19 cellular contexts compared by ENCODE assay signal in genomic region chr18:3154214-3154613, GRCh38.
DNase-seq lines count a peak whose midpoint lies in the region; ATAC-seq and TF ChIP-seq lines count a peak whose summit lies in the region.
"Had no signal": no experiment of that assay in that cellular context is flagged by ENCODE, and none has a peak within 500 bp of the region (broad histone marks: within the 10 kb centered on the region; RNA-seq: fewer than 3 reads in every experiment).

No MANE protein-coding gene starts in this region.

- no peaks in the 10 kb centered on the region for H3K27me3 ChIP-seq in cardiac muscle cell
- no peaks in the 10 kb centered on the region for H3K27me3 ChIP-seq in heart right ventricle
- no peaks in the 10 kb centered on the region for H3K27me3 ChIP-seq in ACC112 (ENCODE audit: insufficient read depth, low read length)
- no peaks in the 10 kb centered on the region for H3K27me3 ChIP-seq in Karpas-422 (ENCODE audit: low read length)
- H3K27me3 ChIP-seq in gastrocnemius medialis: no peaks in the 10 kb centered on the region
- H3K27me3 ChIP-seq: BLaER1 had no signal

- H3K27ac Mint-ChIP-seq in activated CD4-positive, alpha-beta memory T cell treated with anti-CD3 and anti-CD28 coated beads, Interleukin-2, amount 10 ng/mL, durations not matched to agents 7 days and 5 days: no peak overlapping the region
- H3K27ac Mint-ChIP-seq: B cell; CD8-positive, alpha-beta T cell; GM23338; H9; HFFc6 had no signal

- H3K4me3 ChIP-seq in cardiac muscle cell (no peak overlapping the region), heart right ventricle (no peak overlapping the region), ACC112 (ENCODE audit: low read depth, low read length) (no peak overlapping the region), Karpas-422 (ENCODE audit: low read length) (no peak overlapping the region), gastrocnemius medialis (no peak overlapping the region)
- H3K4me3 ChIP-seq: BLaER1, GM23338 had no signal

- POLR2A ChIA-PET in activated CD4-positive, alpha-beta memory T cell treated with anti-CD3 and anti-CD28 coated beads, Interleukin-2, amount 10 ng/mL, durations not matched to agents 7 days and 5 days (lab: Charles Lee): no interaction called here

- no peak for TF ChIP-seq CTCF in cardiac muscle cell (IDR thresholded peaks at IDR 0.05; ENCODE audit: low read depth, low read length)
- no peak for TF ChIP-seq CTCF in heart right ventricle (IDR thresholded peaks at IDR 0.05)
- no peak for TF ChIP-seq CTCF in gastrocnemius medialis (IDR thresholded peaks at IDR 0.05 in 4 of 5, conservative IDR thresholded peaks at IDR 0.05 in 1 of 5)

- peaks cover 51% of the 10 kb centered on the region for H3K36me3 ChIP-seq in cardiac muscle cell
- H3K36me3 ChIP-seq in heart right ventricle: peaks cover 0 to 74% (median 0%) of the 10 kb centered on the region in 9 donors
- H3K36me3 ChIP-seq in ACC112 (ENCODE audit: insufficient read depth, low read length): no peaks in the 10 kb centered on the region
- no peaks in the 10 kb centered on the region for H3K36me3 ChIP-seq in Karpas-422 (ENCODE audit: insufficient read depth, low read length)
- H3K36me3 ChIP-seq in gastrocnemius medialis: peaks cover 0 to 21% of the 10 kb centered on the region in 2 donors
- H3K36me3 ChIP-seq: BLaER1 had no signal

- intact Hi-C loops in heart right ventricle (cut with DNase I): loop anchor here in 6 of 10 donors (5.0 to 10.0 kb wide), 2 partner anchors 91 to 93 kb away; partner anchors contain the start of gene MYL12A (in 6 of the 6)
- intact Hi-C loops in gastrocnemius medialis (cut with DNase I; ENCODE audit: low total_unique reads): no loop called here

- no peak overlapping the region for H2AFZ ChIP-seq in ACC112 (ENCODE audit: low read length, unreplicated experiment)
- H2AFZ ChIP-seq in Karpas-422 (ENCODE audit: low read length): 0 out of 2 replicates have a peak overlapping the region, but pooled peaks have one; percentile 52
- H2AFZ ChIP-seq: GM23338 had no signal

- in situ Hi-C loops in gastrocnemius medialis (cut with MboI; ENCODE audit: low sequenced_read_pairs in 4 of 4): loop anchor here in 3 of 4 donors (10.0 to 25.0 kb wide), 2 partner anchors 91 to 592 kb away; partner anchors contain the start of genes MYL12A (in 2 of the 3), METTL4 (in 1 of the 3) and NDC80 (in 1 of the 3)

- H3K4me1 ChIP-seq in cardiac muscle cell (ENCODE audit: low read depth) (no peaks in the 10 kb centered on the region), heart right ventricle (peaks cover 3 to 54% (median 38%) of the 10 kb centered on the region in 9 donors), ACC112 (ENCODE audit: control insufficient read depth, insufficient read depth, low read length, unreplicated experiment) (peaks cover 57% of the 10 kb centered on the region), Karpas-422 (ENCODE audit: low read length) (peaks cover 50% of the 10 kb centered on the region), gastrocnemius medialis (peaks cover 12 to 21% of the 10 kb centered on the region in 2 donors)
- H3K4me1 ChIP-seq: Caco-2 had no signal

- no peak for DNase-seq in cardiac muscle cell (ENCODE audit: low read depth in 1 of 2, low spot score in 1 of 2)
- no peak for DNase-seq in heart right ventricle
- no peak for DNase-seq in Karpas-422
- DNase-seq in gastrocnemius medialis: no peak
- no peak for DNase-seq in activated CD4-positive, alpha-beta memory T cell treated with anti-CD3 and anti-CD28 coated beads, Interleukin-2, amount 10 ng/mL, durations not matched to agents 7 days and 5 days
- DNase-seq in OCI-M1 (lab: John Stamatoyannopoulos, UW): no peak
- DNase-seq: Caco-2; CD4-positive, CD25-positive, alpha-beta regulatory T cell; CD8-positive, alpha-beta T cell; DMS153; DND-41; H9; HFFc6 had no signal

- H3K9me3 Mint-ChIP-seq in activated CD4-positive, alpha-beta memory T cell treated with anti-CD3 and anti-CD28 coated beads, Interleukin-2, amount 10 ng/mL, durations not matched to agents 7 days and 5 days: no peaks in the 10 kb centered on the region
- H3K9me3 Mint-ChIP-seq: CD4-positive, CD25-positive, alpha-beta regulatory T cell; CD8-positive, alpha-beta T cell; GM23338; H9; HFFc6 had no signal

- H3K27ac ChIP-seq in cardiac muscle cell (peak overlapping the region; percentile 35), heart right ventricle (peak overlapping the region in 1 of 10 donors; percentile 13), ACC112 (ENCODE audit: low read depth, low read length) (peak overlapping the region; percentile 99), Karpas-422 (ENCODE audit: low read length) (no peak overlapping the region), gastrocnemius medialis (peak overlapping the region; percentile 73 to 87 (median 75))
- H3K27ac ChIP-seq: BLaER1, C4-2B had no signal

- no peak overlapping the region for H3K9ac ChIP-seq in Karpas-422 (ENCODE audit: low read length)
- H3K9ac ChIP-seq: BLaER1 had no signal

- ATAC-seq in heart right ventricle (no peak), gastrocnemius medialis (no peak), GM19324 (IDR thresholded peaks at IDR 0.05; ENCODE audit: low FRiP score, unreplicated experiment) (no peak)
- ATAC-seq: CD8-positive, alpha-beta T cell; GM23338 had no signal

- H3K79me2 ChIP-seq in ACC112 (ENCODE audit: control insufficient read depth, insufficient read depth, low read length, unreplicated experiment): no peaks in the 10 kb centered on the region
- no peaks in the 10 kb centered on the region for H3K79me2 ChIP-seq in Karpas-422 (ENCODE audit: low read length)

- no peak for TF ChIP-seq POLR2A in gastrocnemius medialis (IDR thresholded peaks at IDR 0.05)

- CTCF ChIA-PET in activated CD4-positive, alpha-beta memory T cell treated with anti-CD3 and anti-CD28 coated beads, Interleukin-2, amount 10 ng/mL, durations not matched to agents 7 days and 5 days (lab: Charles Lee): no interaction called here

- H3K9me3 ChIP-seq in cardiac muscle cell (ENCODE audit: low read depth) (no peaks in the 10 kb centered on the region), heart right ventricle (no peaks in the 10 kb centered on the region), Karpas-422 (ENCODE audit: low read length) (no peaks in the 10 kb centered on the region), gastrocnemius medialis (no peaks in the 10 kb centered on the region)
- H3K9me3 ChIP-seq: BLaER1, Caco-2 had no signal

- no peaks in the 10 kb centered on the region for H3K36me3 Mint-ChIP-seq in activated CD4-positive, alpha-beta memory T cell treated with anti-CD3 and anti-CD28 coated beads, Interleukin-2, amount 10 ng/mL, durations not matched to agents 7 days and 5 days (ENCODE audit: low read depth)
- H3K36me3 Mint-ChIP-seq: CD4-positive, CD25-positive, alpha-beta regulatory T cell; CD8-positive, alpha-beta T cell had no signal

- no peaks in the 10 kb centered on the region for H3K4me1 Mint-ChIP-seq in activated CD4-positive, alpha-beta memory T cell treated with anti-CD3 and anti-CD28 coated beads, Interleukin-2, amount 10 ng/mL, durations not matched to agents 7 days and 5 days
- H3K4me1 Mint-ChIP-seq: CD4-positive, CD25-positive, alpha-beta regulatory T cell had no signal

- no peak overlapping the region for H3K4me2 ChIP-seq in Karpas-422 (ENCODE audit: low read depth, low read length, poor library complexity, severe bottlenecking)
- H3K4me2 ChIP-seq: BLaER1, GM23338 had no signal

- peaks cover 6% of the 10 kb centered on the region for H3K27me3 Mint-ChIP-seq in activated CD4-positive, alpha-beta memory T cell treated with anti-CD3 and anti-CD28 coated beads, Interleukin-2, amount 10 ng/mL, durations not matched to agents 7 days and 5 days
- H3K27me3 Mint-ChIP-seq: B cell had no signal

- H4K20me1 ChIP-seq in Karpas-422 (ENCODE audit: insufficient read depth, low read depth, low read length): no peaks in the 10 kb centered on the region
- H4K20me1 ChIP-seq: BLaER1 had no signal

- no peaks in the 10 kb centered on the region for H3K9me2 ChIP-seq in Karpas-422 (replicated peaks; ENCODE audit: insufficient read depth, low read length)

- no peak overlapping the region for H3K4me3 Mint-ChIP-seq in activated CD4-positive, alpha-beta memory T cell treated with anti-CD3 and anti-CD28 coated beads, Interleukin-2, amount 10 ng/mL, durations not matched to agents 7 days and 5 days
- H3K4me3 Mint-ChIP-seq: B cell; CD4-positive, CD25-positive, alpha-beta regulatory T cell; CD8-positive, alpha-beta T cell; GM23338; H9; HFFc6 had no signal

- 91 to 97% methylated on average over 2 of the region's 2 CpGs for WGBS in heart right ventricle, 2 donors
